Comparison of ENCODE assay signal across 8 cellular contexts in genomic region chr22:36775966-36776669, GRCh38. TPM values are rescaled to one million over a fixed set of nuclear protein-coding genes. Genes with fewer than 3 reads are reported as not detected.
A peak's percentile ranks its signal among the peaks of the same experiment; 100 is the strongest.
DNase-seq lines count a peak whose midpoint lies in the region; ATAC-seq, FAIRE-seq and TF ChIP-seq lines count a peak whose summit lies in the region.

Gene IFT27, minus strand, starts transcription at chr22:36776119. Its CDS starts 412 bp downstream, at chr22:36775707.

- H3K27ac Mint-ChIP-seq in CD8-positive, alpha-beta memory T cell: peak within 1 kb of the TSS; percentile 91 to 99 (median 96)
- H3K27ac Mint-ChIP-seq in activated CD8-positive, alpha-beta memory T cell treated with anti-CD3 and anti-CD28 coated beads, Interleukin-2, amount 10 ng/mL, durations not matched to agents 7 days and 5 days: peak within 1 kb of the TSS; percentile 92

- H3K9me3 ChIP-seq in CD8-positive, alpha-beta memory T cell (ENCODE audit: low read length): no peaks in the 10 kb centered on the region
- H3K9me3 ChIP-seq in NT2/D1 (ENCODE audit: insufficient read depth, low read length): peaks cover 34% of the 10 kb centered on the region
- H3K9me3 ChIP-seq in H1 (ENCODE audit: insufficient read depth in 2 of 2, low read depth in 1 of 2, low read length in 1 of 2): peaks cover 3 to 9% of the 10 kb centered on the region in 2 experiments; a peak in 3 of 4 replicates
- H3K9me3 ChIP-seq in mesenchymal stem cell (ENCODE audit: control insufficient read depth, low read length): no peaks in the 10 kb centered on the region

- H3K36me3 ChIP-seq in CD8-positive, alpha-beta memory T cell (ENCODE audit: insufficient read depth, low read length): no peaks in the 10 kb centered on the region
- H3K36me3 ChIP-seq in NT2/D1 (ENCODE audit: insufficient read depth, insufficient read length, low read length) (peaks cover 3% of the 10 kb centered on the region), H1 (ENCODE audit: control insufficient read depth in 2 of 4, insufficient read depth in 4 of 4, low read length in 3 of 4) (no peaks in the 10 kb centered on the region), mesenchymal stem cell (ENCODE audit: control insufficient read depth in 1 of 2, insufficient read depth in 2 of 2, low read depth in 1 of 2, low read length in 2 of 2) (peaks cover 5 to 15% of the 10 kb centered on the region in 2 experiments)

- peaks cover 16% of the 10 kb centered on the region for H3K4me1 ChIP-seq in CD8-positive, alpha-beta memory T cell (ENCODE audit: insufficient read depth, low read length)
- H3K4me1 ChIP-seq in NT2/D1 (ENCODE audit: insufficient read depth, insufficient read length) (peaks cover 2% of the 10 kb centered on the region), H1 (replicated peaks in 1 of 4; ENCODE audit: control insufficient read depth in 3 of 4, insufficient read depth in 4 of 4, low read length in 3 of 4) (peaks cover 0 to 4% (median 4%) of the 10 kb centered on the region in 4 experiments; a peak in 6 of 7 replicates), mesenchymal stem cell (ENCODE audit: control insufficient read depth, insufficient read depth, low read depth, low read length) (peaks cover 3% of the 10 kb centered on the region)

- H2AK5ac ChIP-seq in H1 (ENCODE audit: low read depth, low read length) (no peak within 1 kb of the TSS; the same call in 1 of the 2 replicates), mesenchymal stem cell (ENCODE audit: low read length, severe bottlenecking) (no peak within 1 kb of the TSS)

- no peak for TF ChIP-seq CTCF in GM20000 (IDR thresholded peaks at IDR 0.05; ENCODE audit: extremely low read depth, missing control alignments)
- TF ChIP-seq CTCF in H1 (IDR thresholded peaks at IDR 0.05; ENCODE audit: control extremely low read depth in 1 of 3, insufficient read depth in 1 of 3, low read depth in 1 of 3, low read length in 3 of 3): no peak

- peak; percentile 93 for ATAC-seq in activated CD8-positive, alpha-beta memory T cell treated with anti-CD3 and anti-CD28 coated beads, Interleukin-2, amount 10 ng/mL, durations not matched to agents 7 days and 5 days

- WGBS in H1 (ENCODE audit: extremely low coverage in 1 of 2, insufficient coverage in 1 of 2, insufficient read length in 1 of 2, insufficient replicate concordance in 2 of 2, low coverage in 1 of 2, low lambda C conversion rate in 2 of 2, missing lambda C conversion rate in 1 of 2), 2 experiments: 2% methylated on average over 39 of the region's 43 CpGs; no CpG with 5 or more reads in 1 of the 2 experiments
- WGBS in mesenchymal stem cell: under 1% methylated on average over 38 of the region's 43 CpGs

- H3K79me2 ChIP-seq in H1 (ENCODE audit: control insufficient read depth in 1 of 2, insufficient read depth in 2 of 2, low read length in 2 of 2): peaks cover 0 to 6% of the 10 kb centered on the region in 2 experiments; a peak in 2 of 4 replicates

- no peak for TF ChIP-seq RAD21 in H1 (IDR thresholded peaks at IDR 0.05 in 1 of 2, conservative IDR thresholded peaks at IDR 0.05 in 1 of 2; ENCODE audit: low read depth in 2 of 2, low read length in 2 of 2)

- H3K56ac ChIP-seq in H1 (replicated peaks; ENCODE audit: insufficient read length, low read depth, low read length): no peak within 1 kb of the TSS

- H3K4me2 ChIP-seq in H1 (ENCODE audit: insufficient read depth in 1 of 2, low read depth in 2 of 2, low read length in 2 of 2) (peak within 1 kb of the TSS; percentile 82 to 89), mesenchymal stem cell (ENCODE audit: low read length, poor library complexity, severe bottlenecking) (peak within 1 kb of the TSS; percentile 68)

- no peak for TF ChIP-seq EP300 in H1 (IDR thresholded peaks at IDR 0.05; ENCODE audit: borderline replicate concordance in 1 of 2, low read depth in 2 of 2, low read length in 2 of 2)

- peaks cover 0 to 5% of the 10 kb centered on the region in 2 experiments for H4K20me1 ChIP-seq in H1 (replicated peaks in 1 of 2; ENCODE audit: control insufficient read depth in 1 of 2, insufficient read depth in 2 of 2, low read length in 2 of 2)

- CTCF ChIA-PET in CD8-positive, alpha-beta memory T cell (lab: Charles Lee): interaction anchor here (0.8 to 2.9 kb wide), 8 partner anchors 9 to 423 kb away, joined by 3 to 17 read pairs (median 4); no protein-coding TSS in a partner anchor
- CTCF ChIA-PET in activated CD8-positive, alpha-beta memory T cell treated with anti-CD3 and anti-CD28 coated beads, Interleukin-2, amount 10 ng/mL, durations not matched to agents 7 days and 5 days (lab: Charles Lee): interaction anchor here (0.8 to 14.4 kb wide), 17 partner anchors 10 to 832 kb away, joined by 3 to 180 read pairs (median 6); partner anchors contain the start of genes MPST, NCF4 and TST
- CTCF ChIA-PET in H1 (lab: Charles Lee; ENCODE audit: partially characterized antibody): interaction anchor here (0.6 to 2.3 kb wide), 13 partner anchors 9 to 239 kb away, joined by 3 to 11 read pairs (median 3); no protein-coding TSS in a partner anchor

- H2BK12ac ChIP-seq in H1 (ENCODE audit: low read depth, low read length) (0 out of 2 replicates have a peak within 1 kb of the TSS, but pooled peaks have one; percentile 29), mesenchymal stem cell (ENCODE audit: low read length in 2 of 2) (peak within 1 kb of the TSS in 1 of 2 experiments; percentile 15)

- POLR2A ChIA-PET in CD8-positive, alpha-beta memory T cell (lab: Charles Lee): interaction anchor here (0.6 to 1.5 kb wide), 9 partner anchors 77 to 901 kb away, joined by 3 to 9 read pairs (median 4); partner anchors contain the start of genes EIF3D, MFNG and TXN2
- POLR2A ChIA-PET in H1 (lab: Charles Lee; ENCODE audit: partially characterized antibody): interaction anchor here (0.6 to 1.2 kb wide), 7 partner anchors 11 to 250 kb away, joined by 3 to 5 read pairs (median 3); no protein-coding TSS in a partner anchor

- H4K5ac ChIP-seq in H1 (ENCODE audit: insufficient read length, low read depth, low read length): peak within 1 kb of the TSS; percentile 4

- H3K27me3 Mint-ChIP-seq in CD8-positive, alpha-beta memory T cell: no peaks in the 10 kb centered on the region
- H3K27me3 Mint-ChIP-seq in activated CD8-positive, alpha-beta memory T cell treated with anti-CD3 and anti-CD28 coated beads, Interleukin-2, amount 10 ng/mL, durations not matched to agents 7 days and 5 days: no peaks in the 10 kb centered on the region

- H3K79me1 ChIP-seq in H1 (ENCODE audit: low read depth, low read length) (no peaks in the 10 kb centered on the region; the same call in 1 of the 2 replicates), mesenchymal stem cell (replicated peaks; ENCODE audit: low read length, poor library complexity, severe bottlenecking) (peaks cover 14% of the 10 kb centered on the region)

- H2AFZ ChIP-seq in H1 (ENCODE audit: low read length) (peak within 1 kb of the TSS; percentile 92), mesenchymal stem cell (ENCODE audit: low read depth, low read length) (peak within 1 kb of the TSS; percentile 91)

- H4K91ac ChIP-seq in H1 (replicated peaks; ENCODE audit: insufficient read length, low read length): no peak within 1 kb of the TSS
- H4K91ac ChIP-seq in mesenchymal stem cell (ENCODE audit: low read length): no peak within 1 kb of the TSS

- H2BK120ac ChIP-seq in H1 (replicated peaks; ENCODE audit: low read depth, low read length): no peak within 1 kb of the TSS
- peak within 1 kb of the TSS; percentile 88 for H2BK120ac ChIP-seq in mesenchymal stem cell (ENCODE audit: low read depth, low read length)

- H4K8ac ChIP-seq in H1 (ENCODE audit: extremely low read depth, insufficient read depth, low read length) (peak within 1 kb of the TSS; percentile 60; the same call in 1 of the 2 replicates), mesenchymal stem cell (ENCODE audit: low read length) (peak within 1 kb of the TSS; percentile 74)

- no peak within 1 kb of the TSS for H2BK20ac ChIP-seq in H1 (ENCODE audit: low read length)

- H3K36me3 Mint-ChIP-seq in CD8-positive, alpha-beta memory T cell: peaks cover 5 to 17% (median 9%) of the 10 kb centered on the region in 3 donors
- H3K36me3 Mint-ChIP-seq in activated CD8-positive, alpha-beta memory T cell treated with anti-CD3 and anti-CD28 coated beads, Interleukin-2, amount 10 ng/mL, durations not matched to agents 7 days and 5 days: no peaks in the 10 kb centered on the region

- TF ChIP-seq POLR2A in H1 (IDR thresholded peaks at IDR 0.05; ENCODE audit: control extremely low read depth in 1 of 2, low read depth in 2 of 2, low read length in 2 of 2): peak in 1 of 2 experiments; percentile 59; a peak in 1 of 3 replicates

- peak; percentile 92 to 99 (median 98) for DNase-seq in CD8-positive, alpha-beta memory T cell
- peak; percentile 99 for DNase-seq in GM20000 (ENCODE audit: low spot score)
- peak; percentile 97 for DNase-seq in HT-29 (ENCODE audit: low spot score)
- DNase-seq in NT2/D1 (ENCODE audit: low read depth, low spot score): peak; percentile 97
- DNase-seq in activated CD8-positive, alpha-beta memory T cell treated with anti-CD3 and anti-CD28 coated beads, Interleukin-2, amount 10 ng/mL, durations not matched to agents 7 days and 5 days: peak; percentile 99
- DNase-seq in H1 (ENCODE audit: low read depth in 1 of 2, low spot score in 2 of 2): peak; percentile 92 to 98
- peak; percentile 100 for DNase-seq in mesenchymal stem cell
- peak; percentile 87 for DNase-seq in stimulated activated CD8-positive, alpha-beta memory T cell treated with anti-CD3 and anti-CD28 coated beads, Interleukin-12 subunit alpha, Interleukin-12 subunit beta, amount 100 ng/mL, for 4 hours (ENCODE audit: low read depth)

- H2BK15ac ChIP-seq in H1 (ENCODE audit: low read length): peak within 1 kb of the TSS; percentile 98
- no peak within 1 kb of the TSS for H2BK15ac ChIP-seq in mesenchymal stem cell (ENCODE audit: low read depth, poor library complexity, severe bottlenecking)

- H3K23ac ChIP-seq in H1 (ENCODE audit: insufficient read length) (no peak within 1 kb of the TSS), mesenchymal stem cell (ENCODE audit: low read length in 2 of 2) (no peak within 1 kb of the TSS)

- H3K4ac ChIP-seq in H1 (replicated peaks; ENCODE audit: insufficient read length, low read depth, low read length) (no peak within 1 kb of the TSS), mesenchymal stem cell (ENCODE audit: low read depth in 1 of 2, low read length in 2 of 2) (peak within 1 kb of the TSS in 1 of 2 experiments; percentile 96)

- H2BK5ac ChIP-seq in H1 (ENCODE audit: low read depth, low read length) (no peak within 1 kb of the TSS; the same call in 1 of the 2 replicates), mesenchymal stem cell (ENCODE audit: low read depth, low read length, poor library complexity, severe bottlenecking) (no peak within 1 kb of the TSS)

- FAIRE-seq in H1 (lab: Jason Lieb, UNC): peak; percentile 98

- H3K18ac ChIP-seq in H1 (ENCODE audit: extremely low read depth, low read length) (peak within 1 kb of the TSS; percentile 93), mesenchymal stem cell (ENCODE audit: low read depth in 1 of 2, low read length in 2 of 2) (peak within 1 kb of the TSS; percentile 64 to 92)

- H3K27ac ChIP-seq in CD8-positive, alpha-beta memory T cell (ENCODE audit: low read depth, low read length): peak within 1 kb of the TSS; percentile 74
- no peak within 1 kb of the TSS for H3K27ac ChIP-seq in H1 (ENCODE audit: low read depth, low read length)
- H3K27ac ChIP-seq in mesenchymal stem cell (ENCODE audit: low read length, poor library complexity, severe bottlenecking): no peak within 1 kb of the TSS

- peaks cover 6% of the 10 kb centered on the region; the same call in 1 of the 2 replicates for H3K23me2 ChIP-seq in H1 (ENCODE audit: low read depth, low read length)

- H3K4me3 Mint-ChIP-seq in CD8-positive, alpha-beta memory T cell: peak within 1 kb of the TSS; percentile 81 to 97 (median 91)
- H3K4me3 Mint-ChIP-seq in activated CD8-positive, alpha-beta memory T cell treated with anti-CD3 and anti-CD28 coated beads, Interleukin-2, amount 10 ng/mL, durations not matched to agents 7 days and 5 days: peak within 1 kb of the TSS; percentile 85

- H3K9ac ChIP-seq in NT2/D1 (ENCODE audit: insufficient read length, low read depth): peak within 1 kb of the TSS; percentile 85
- peak within 1 kb of the TSS in 3 of 4 experiments; percentile 56 to 86 (median 57); a peak in 6 of 7 replicates for H3K9ac ChIP-seq in H1 (replicated peaks in 1 of 4; ENCODE audit: extremely low read depth in 1 of 4, low read depth in 3 of 4, low read length in 3 of 4)
- H3K9ac ChIP-seq in mesenchymal stem cell (ENCODE audit: low read length): peak within 1 kb of the TSS; percentile 88

- no peak within 1 kb of the TSS for H3K14ac ChIP-seq in H1 (ENCODE audit: insufficient read length)
- H3K14ac ChIP-seq in mesenchymal stem cell (ENCODE audit: low read length in 2 of 2): peak within 1 kb of the TSS in 1 of 2 experiments; percentile 66

- H3K27me3 ChIP-seq in CD8-positive, alpha-beta memory T cell (ENCODE audit: insufficient read depth, low read length, poor library complexity, severe bottlenecking): no peaks in the 10 kb centered on the region
- peaks cover 7% of the 10 kb centered on the region for H3K27me3 ChIP-seq in NT2/D1 (ENCODE audit: insufficient read depth, insufficient read length)
- peaks cover 0 to 10% (median 7%) of the 10 kb centered on the region in 4 experiments; a peak in 4 of 7 replicates for H3K27me3 ChIP-seq in H1 (replicated peaks in 1 of 4; ENCODE audit: control insufficient read depth in 3 of 4, extremely low read depth in 1 of 4, insufficient read depth in 3 of 4, low read length in 3 of 4)
- H3K27me3 ChIP-seq in mesenchymal stem cell (ENCODE audit: control insufficient read depth in 1 of 2, insufficient read depth in 1 of 2, low read length in 2 of 2): no peaks in the 10 kb centered on the region

- peaks cover 18 to 34% (median 21%) of the 10 kb centered on the region in 3 donors for H3K4me1 Mint-ChIP-seq in CD8-positive, alpha-beta memory T cell
- peaks cover 35% of the 10 kb centered on the region for H3K4me1 Mint-ChIP-seq in activated CD8-positive, alpha-beta memory T cell treated with anti-CD3 and anti-CD28 coated beads, Interleukin-2, amount 10 ng/mL, durations not matched to agents 7 days and 5 days

- H3K4me3 ChIP-seq in CD8-positive, alpha-beta memory T cell (ENCODE audit: low read length): peak within 1 kb of the TSS; percentile 57
- H3K4me3 ChIP-seq in NT2/D1 (ENCODE audit: insufficient read length, low read depth) (peak within 1 kb of the TSS; percentile 64), H1 (ENCODE audit: extremely low read depth in 1 of 4, insufficient read depth in 2 of 4, low read depth in 3 of 4, low read length in 4 of 4) (peak within 1 kb of the TSS; percentile 80 to 96 (median 85)), mesenchymal stem cell (ENCODE audit: insufficient read depth in 1 of 2, low read depth in 1 of 2, low read length in 2 of 2) (peak within 1 kb of the TSS; percentile 85 to 89)

- H3K9me3 Mint-ChIP-seq in CD8-positive, alpha-beta memory T cell: no peaks in the 10 kb centered on the region
- no peaks in the 10 kb centered on the region for H3K9me3 Mint-ChIP-seq in activated CD8-positive, alpha-beta memory T cell treated with anti-CD3 and anti-CD28 coated beads, Interleukin-2, amount 10 ng/mL, durations not matched to agents 7 days and 5 days (ENCODE audit: low read depth)

RNA-seq across cellular contexts. Expression of gene IFT27, which starts in this region (rescaled TPM):
- 10 to 100 TPM; 24.9 to 26.5 TPM for total RNA-seq in CD8-positive, alpha-beta memory T cell
- polyA plus RNA-seq in CD8-positive, alpha-beta memory T cell: 9.7 TPM
- 6.1 and 9.0 TPM in 2 replicates for total RNA-seq in HT-29 (2014; rRNA removed; shearing (Covaris generic))
- 10 to 100 TPM; 30.3 to 33.7 TPM for total RNA-seq in activated CD8-positive, alpha-beta memory T cell treated with anti-CD3 and anti-CD28 coated beads, Interleukin-2, amount 10 ng/mL, durations not matched to agents 7 days and 5 days
- total RNA-seq in H1 (2021; fragmentation: NEBNext Ultra II Directional; extraction: Animal tissue kit (Norgen Biotek cat#: 25700)): 44.0 and 46.2 TPM in 2 replicates
- polyA plus RNA-seq in H1 (2011; rRNA removed): 36.4 and 43.9 TPM in 2 replicates
- 46.2 TPM for polyA plus RNA-seq in H1 (2011; cell fraction: cytosol; rRNA removed)
- polyA plus RNA-seq in H1 (2011; cell fraction: nucleus; rRNA removed): 60.2 TPM
- polyA plus RNA-seq in H1 (2012, experiment 1 of 2): 37.7 to 46.9 TPM (median 40.6 TPM) in 4 replicates
- polyA plus RNA-seq in H1 (2012, experiment 2 of 2): 54.8 TPM
- 39.2 TPM for polyA plus RNA-seq in H1 (2013, experiment 1 of 2)
- polyA plus RNA-seq in H1 (2013, experiment 2 of 2): 39.3 TPM
- 17.0 and 23.3 TPM in 2 replicates for polyA minus RNA-seq in H1 (2011; rRNA and poly(A)+ RNA removed)
- 18.9 TPM for polyA minus RNA-seq in H1 (2011; cell fraction: cytosol; rRNA and poly(A)+ RNA removed)
- polyA minus RNA-seq in H1 (2011; cell fraction: nucleus; rRNA and poly(A)+ RNA removed): 16.5 TPM
- 31.2 TPM for polyA plus RNA-seq in mesenchymal stem cell (2013, experiment 1 of 2)
- 31.2 TPM for polyA plus RNA-seq in mesenchymal stem cell (2013, experiment 2 of 2)
